In the genomic region with DNA sequence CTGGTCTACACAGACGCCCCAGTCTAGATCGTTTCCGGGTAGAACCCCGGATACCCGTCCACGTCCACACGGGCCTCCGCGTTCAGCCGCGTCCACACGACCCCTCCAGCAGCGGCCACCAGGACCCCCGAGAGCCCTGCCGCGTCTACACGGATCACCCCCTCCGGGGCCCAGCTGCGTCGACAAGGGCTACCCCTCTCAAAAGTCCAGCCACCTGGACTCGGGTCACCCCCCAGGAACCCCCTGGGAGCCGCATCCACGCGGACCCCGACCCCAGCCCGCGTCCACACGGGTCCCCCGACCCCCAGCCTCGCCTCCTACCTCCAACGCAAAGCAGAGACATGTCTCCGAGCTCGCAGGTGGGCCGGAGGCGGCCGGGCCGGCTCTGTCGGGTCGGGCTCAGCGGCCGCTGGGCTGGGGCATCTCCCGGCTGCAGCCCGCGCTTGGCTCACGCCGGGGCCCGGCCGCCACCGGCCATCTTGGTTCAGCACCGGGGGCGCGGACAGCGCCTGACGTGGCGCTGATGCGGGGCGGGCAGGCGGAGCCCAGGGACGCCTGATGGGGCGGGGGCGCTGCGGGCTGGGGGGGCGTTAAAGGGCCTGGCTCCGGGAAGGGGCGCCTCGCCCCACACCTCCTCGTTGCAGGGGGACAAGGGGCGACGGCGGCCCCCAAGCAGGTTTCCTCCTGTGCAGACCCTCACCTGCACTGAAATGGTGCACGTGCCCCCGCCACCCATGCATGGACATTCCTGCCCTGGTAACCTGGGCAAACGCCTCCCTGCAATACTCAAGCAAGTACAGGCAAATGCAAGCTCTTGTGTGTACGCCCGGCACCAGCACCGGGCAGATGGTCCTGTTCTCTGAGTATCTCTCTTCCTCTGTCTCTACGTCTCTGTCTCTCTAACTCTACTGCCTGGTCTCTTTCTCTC, we compare ENCODE assay signal across 1 cellular context.
TF ChIP-seq lines count a peak whose summit lies in the region.

TSS of gene UNC13A (minus strand) at position 498 of the 928 bp plus-strand sequence. CDS start at position 343, 155 bp downstream.

TF ChIP-seq in HepG2, 621 proteins besides CTCF, POLR2A, EP300 and RAD21 (continues in another document):
- TF ChIP-seq ZFP36 (IDR thresholded peaks at IDR 0.05; ENCODE audit: borderline replicate concordance, low read depth, low read length, partially characterized antibody) = no peak
- TF ChIP-seq ZNF616 (CRISPR knock-in tag; IDR thresholded peaks at IDR 0.05; ENCODE audit: low read depth) = no peak
- no peak for TF ChIP-seq MED13 (CRISPR knock-in tag; IDR thresholded peaks at IDR 0.05)
- no peak for TF ChIP-seq NKX3-1 (CRISPR knock-in tag; IDR thresholded peaks at IDR 0.05)
- TF ChIP-seq ZFP91 (CRISPR knock-in tag; IDR thresholded peaks at IDR 0.05; ENCODE audit: borderline replicate concordance) = peak; percentile 98
- no peak for TF ChIP-seq ZNF180 (CRISPR knock-in tag; IDR thresholded peaks at IDR 0.05; ENCODE audit: borderline replicate concordance, low read depth)
- TF ChIP-seq, protein P1, sequence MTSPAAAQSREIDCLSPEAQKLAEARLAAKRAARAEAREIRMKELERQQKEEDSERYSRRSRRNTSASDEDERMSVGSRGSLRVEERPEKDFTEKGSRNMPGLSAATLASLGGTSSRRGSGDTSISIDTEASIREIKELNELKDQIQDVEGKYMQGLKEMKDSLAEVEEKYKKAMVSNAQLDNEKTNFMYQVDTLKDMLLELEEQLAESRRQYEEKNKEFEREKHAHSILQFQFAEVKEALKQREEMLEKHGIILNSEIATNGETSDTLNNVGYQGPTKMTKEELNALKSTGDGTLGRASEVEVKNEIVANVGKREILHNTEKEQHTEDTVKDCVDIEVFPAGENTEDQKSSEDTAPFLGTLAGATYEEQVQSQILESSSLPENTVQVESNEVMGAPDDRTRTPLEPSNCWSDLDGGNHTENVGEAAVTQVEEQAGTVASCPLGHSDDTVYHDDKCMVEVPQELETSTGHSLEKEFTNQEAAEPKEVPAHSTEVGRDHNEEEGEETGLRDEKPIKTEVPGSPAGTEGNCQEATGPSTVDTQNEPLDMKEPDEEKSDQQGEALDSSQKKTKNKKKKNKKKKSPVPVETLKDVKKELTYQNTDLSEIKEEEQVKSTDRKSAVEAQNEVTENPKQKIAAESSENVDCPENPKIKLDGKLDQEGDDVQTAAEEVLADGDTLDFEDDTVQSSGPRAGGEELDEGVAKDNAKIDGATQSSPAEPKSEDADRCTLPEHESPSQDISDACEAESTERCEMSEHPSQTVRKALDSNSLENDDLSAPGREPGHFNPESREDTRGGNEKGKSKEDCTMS (CRISPR knock-in tag; conservative IDR thresholded peaks at IDR 0.05) = no peak
- no peak for TF ChIP-seq HNF4G (IDR thresholded peaks at IDR 0.05; ENCODE audit: borderline replicate concordance, low read depth, low read length)
- TF ChIP-seq HNF4G (CRISPR knock-in tag; IDR thresholded peaks at IDR 0.05; ENCODE audit: borderline replicate concordance, low read depth) = no peak
- TF ChIP-seq PHF5A (CRISPR knock-in tag; IDR thresholded peaks at IDR 0.05; ENCODE audit: low read depth, unreplicated experiment) = no peak
- TF ChIP-seq ZNF775 (CRISPR knock-in tag; IDR thresholded peaks at IDR 0.05; ENCODE audit: borderline replicate concordance) = no peak
- TF ChIP-seq EHMT2 (IDR thresholded peaks at IDR 0.05; ENCODE audit: borderline replicate concordance, low read depth, low read length) = no peak
- TF ChIP-seq MIER2 (CRISPR knock-in tag; IDR thresholded peaks at IDR 0.05) = peak; percentile 95
- TF ChIP-seq SETDB1 (CRISPR knock-in tag; IDR thresholded peaks at IDR 0.05; ENCODE audit: borderline replicate concordance) = no peak
- no peak for TF ChIP-seq RXRA (CRISPR knock-in tag; IDR thresholded peaks at IDR 0.05)
- TF ChIP-seq PHB2 (IDR thresholded peaks at IDR 0.05; ENCODE audit: partially characterized antibody) = no peak
- no peak for TF ChIP-seq ZNF878 (CRISPR knock-in tag; IDR thresholded peaks at IDR 0.05)
- no peak for TF ChIP-seq ZFP90 (CRISPR knock-in tag; IDR thresholded peaks at IDR 0.05; ENCODE audit: borderline replicate concordance)
- no peak for TF ChIP-seq PTBP1 (IDR thresholded peaks at IDR 0.05; ENCODE audit: low read depth, low read length, poor library complexity, severe bottlenecking)
- no peak for TF ChIP-seq ZNF205 (CRISPR knock-in tag; IDR thresholded peaks at IDR 0.05)
- TF ChIP-seq KMT2B (CRISPR knock-in tag; IDR thresholded peaks at IDR 0.05) = no peak
- no peak for TF ChIP-seq ZNF557 (CRISPR knock-in tag; IDR thresholded peaks at IDR 0.05)
- TF ChIP-seq, protein P2, sequence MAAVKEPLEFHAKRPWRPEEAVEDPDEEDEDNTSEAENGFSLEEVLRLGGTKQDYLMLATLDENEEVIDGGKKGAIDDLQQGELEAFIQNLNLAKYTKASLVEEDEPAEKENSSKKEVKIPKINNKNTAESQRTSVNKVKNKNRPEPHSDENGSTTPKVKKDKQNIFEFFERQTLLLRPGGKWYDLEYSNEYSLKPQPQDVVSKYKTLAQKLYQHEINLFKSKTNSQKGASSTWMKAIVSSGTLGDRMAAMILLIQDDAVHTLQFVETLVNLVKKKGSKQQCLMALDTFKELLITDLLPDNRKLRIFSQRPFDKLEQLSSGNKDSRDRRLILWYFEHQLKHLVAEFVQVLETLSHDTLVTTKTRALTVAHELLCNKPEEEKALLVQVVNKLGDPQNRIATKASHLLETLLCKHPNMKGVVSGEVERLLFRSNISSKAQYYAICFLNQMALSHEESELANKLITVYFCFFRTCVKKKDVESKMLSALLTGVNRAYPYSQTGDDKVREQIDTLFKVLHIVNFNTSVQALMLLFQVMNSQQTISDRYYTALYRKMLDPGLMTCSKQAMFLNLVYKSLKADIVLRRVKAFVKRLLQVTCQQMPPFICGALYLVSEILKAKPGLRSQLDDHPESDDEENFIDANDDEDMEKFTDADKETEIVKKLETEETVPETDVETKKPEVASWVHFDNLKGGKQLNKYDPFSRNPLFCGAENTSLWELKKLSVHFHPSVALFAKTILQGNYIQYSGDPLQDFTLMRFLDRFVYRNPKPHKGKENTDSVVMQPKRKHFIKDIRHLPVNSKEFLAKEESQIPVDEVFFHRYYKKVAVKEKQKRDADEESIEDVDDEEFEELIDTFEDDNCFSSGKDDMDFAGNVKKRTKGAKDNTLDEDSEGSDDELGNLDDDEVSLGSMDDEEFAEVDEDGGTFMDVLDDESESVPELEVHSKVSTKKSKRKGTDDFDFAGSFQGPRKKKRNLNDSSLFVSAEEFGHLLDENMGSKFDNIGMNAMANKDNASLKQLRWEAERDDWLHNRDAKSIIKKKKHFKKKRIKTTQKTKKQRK (IDR thresholded peaks at IDR 0.05; ENCODE audit: low read length) = no peak
- TF ChIP-seq ARID5B (CRISPR knock-in tag; IDR thresholded peaks at IDR 0.05) = peak; percentile 28; the same call in 1 of the 2 replicates
- no peak for TF ChIP-seq ZNF20 (CRISPR knock-in tag; IDR thresholded peaks at IDR 0.05)
- no peak for TF ChIP-seq MLX (CRISPR knock-in tag; IDR thresholded peaks at IDR 0.05)
- TF ChIP-seq, protein P3, sequence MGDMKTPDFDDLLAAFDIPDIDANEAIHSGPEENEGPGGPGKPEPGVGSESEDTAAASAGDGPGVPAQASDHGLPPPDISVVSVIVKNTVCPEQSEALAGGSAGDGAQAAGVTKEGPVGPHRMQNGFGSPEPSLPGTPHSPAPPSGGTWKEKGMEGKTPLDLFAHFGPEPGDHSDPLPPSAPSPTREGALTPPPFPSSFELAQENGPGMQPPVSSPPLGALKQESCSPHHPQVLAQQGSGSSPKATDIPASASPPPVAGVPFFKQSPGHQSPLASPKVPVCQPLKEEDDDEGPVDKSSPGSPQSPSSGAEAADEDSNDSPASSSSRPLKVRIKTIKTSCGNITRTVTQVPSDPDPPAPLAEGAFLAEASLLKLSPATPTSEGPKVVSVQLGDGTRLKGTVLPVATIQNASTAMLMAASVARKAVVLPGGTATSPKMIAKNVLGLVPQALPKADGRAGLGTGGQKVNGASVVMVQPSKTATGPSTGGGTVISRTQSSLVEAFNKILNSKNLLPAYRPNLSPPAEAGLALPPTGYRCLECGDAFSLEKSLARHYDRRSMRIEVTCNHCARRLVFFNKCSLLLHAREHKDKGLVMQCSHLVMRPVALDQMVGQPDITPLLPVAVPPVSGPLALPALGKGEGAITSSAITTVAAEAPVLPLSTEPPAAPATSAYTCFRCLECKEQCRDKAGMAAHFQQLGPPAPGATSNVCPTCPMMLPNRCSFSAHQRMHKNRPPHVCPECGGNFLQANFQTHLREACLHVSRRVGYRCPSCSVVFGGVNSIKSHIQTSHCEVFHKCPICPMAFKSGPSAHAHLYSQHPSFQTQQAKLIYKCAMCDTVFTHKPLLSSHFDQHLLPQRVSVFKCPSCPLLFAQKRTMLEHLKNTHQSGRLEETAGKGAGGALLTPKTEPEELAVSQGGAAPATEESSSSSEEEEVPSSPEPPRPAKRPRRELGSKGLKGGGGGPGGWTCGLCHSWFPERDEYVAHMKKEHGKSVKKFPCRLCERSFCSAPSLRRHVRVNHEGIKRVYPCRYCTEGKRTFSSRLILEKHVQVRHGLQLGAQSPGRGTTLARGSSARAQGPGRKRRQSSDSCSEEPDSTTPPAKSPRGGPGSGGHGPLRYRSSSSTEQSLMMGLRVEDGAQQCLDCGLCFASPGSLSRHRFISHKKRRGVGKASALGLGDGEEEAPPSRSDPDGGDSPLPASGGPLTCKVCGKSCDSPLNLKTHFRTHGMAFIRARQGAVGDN (CRISPR knock-in tag; IDR thresholded peaks at IDR 0.05) = peak; percentile 50
- no peak for TF ChIP-seq ZNF207 (IDR thresholded peaks at IDR 0.05; ENCODE audit: borderline replicate concordance)
- no peak for TF ChIP-seq NFE2L1 (CRISPR knock-in tag; IDR thresholded peaks at IDR 0.05; ENCODE audit: borderline replicate concordance)
- peak; percentile 65 for TF ChIP-seq ZNF883 (CRISPR knock-in tag; IDR thresholded peaks at IDR 0.05; ENCODE audit: not compliant biosample characterization)
- no peak for TF ChIP-seq TP53 (CRISPR knock-in tag; conservative IDR thresholded peaks at IDR 0.05)
- TF ChIP-seq ZNF282 (IDR thresholded peaks at IDR 0.05; ENCODE audit: partially characterized antibody) = no peak
- TF ChIP-seq ZBTB39 (CRISPR knock-in tag; IDR thresholded peaks at IDR 0.05) = no peak
- no peak for TF ChIP-seq MLLT10 (CRISPR knock-in tag; IDR thresholded peaks at IDR 0.05)
- no peak for TF ChIP-seq ADNP (CRISPR knock-in tag; IDR thresholded peaks at IDR 0.05)
- peak; percentile 24; the same call in 1 of the 2 replicates for TF ChIP-seq RARA (CRISPR knock-in tag; IDR thresholded peaks at IDR 0.05)
- no peak for TF ChIP-seq ZNF790 (CRISPR knock-in tag; IDR thresholded peaks at IDR 0.05; ENCODE audit: borderline replicate concordance)
- peak; percentile 74; the same call in 1 of the 2 replicates for TF ChIP-seq KDM2A (CRISPR knock-in tag; IDR thresholded peaks at IDR 0.05; ENCODE audit: borderline replicate concordance, low read depth)
- TF ChIP-seq ZNF749 (CRISPR knock-in tag; IDR thresholded peaks at IDR 0.05; ENCODE audit: borderline replicate concordance) = no peak
